In the genomic region with DNA sequence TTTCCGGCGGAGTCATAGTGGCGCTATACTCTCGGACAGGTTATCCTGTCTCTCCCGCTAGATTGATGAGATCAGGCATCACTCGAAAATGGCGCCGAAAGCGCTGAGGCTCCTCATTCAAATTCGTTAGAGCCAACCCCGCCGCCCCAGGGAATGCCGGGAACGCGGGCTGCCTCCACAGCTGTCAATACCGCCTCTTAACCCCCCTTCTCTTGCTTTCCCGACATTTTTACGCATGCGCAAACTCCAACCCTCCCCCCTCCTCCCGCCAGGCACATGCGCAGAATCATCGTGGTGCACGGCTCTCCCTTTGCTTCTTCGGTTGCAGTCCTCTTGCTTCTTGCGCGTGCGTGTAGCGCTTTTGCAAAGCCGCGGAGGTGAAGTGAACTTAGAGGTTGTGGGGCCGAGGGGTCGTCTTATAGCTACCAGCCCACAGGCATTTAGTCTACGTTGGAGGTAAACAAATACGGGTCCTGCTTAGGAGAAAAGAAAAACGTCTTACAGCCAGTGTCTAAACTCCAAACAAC, we compare ENCODE assay signal across 1 cellular context.
TF ChIP-seq lines count a peak whose summit lies in the region.

No MANE protein-coding gene starts in this region.

TF ChIP-seq in WTC11, 78 proteins besides CTCF, POLR2A, EP300 and RAD21 (continued from another document):
- TF ChIP-seq, protein P1, sequence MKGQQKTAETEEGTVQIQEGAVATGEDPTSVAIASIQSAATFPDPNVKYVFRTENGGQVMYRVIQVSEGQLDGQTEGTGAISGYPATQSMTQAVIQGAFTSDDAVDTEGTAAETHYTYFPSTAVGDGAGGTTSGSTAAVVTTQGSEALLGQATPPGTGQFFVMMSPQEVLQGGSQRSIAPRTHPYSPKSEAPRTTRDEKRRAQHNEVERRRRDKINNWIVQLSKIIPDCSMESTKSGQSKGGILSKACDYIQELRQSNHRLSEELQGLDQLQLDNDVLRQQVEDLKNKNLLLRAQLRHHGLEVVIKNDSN (CRISPR knock-in tag; IDR thresholded peaks at IDR 0.05): no peak
- TF ChIP-seq, protein P2, sequence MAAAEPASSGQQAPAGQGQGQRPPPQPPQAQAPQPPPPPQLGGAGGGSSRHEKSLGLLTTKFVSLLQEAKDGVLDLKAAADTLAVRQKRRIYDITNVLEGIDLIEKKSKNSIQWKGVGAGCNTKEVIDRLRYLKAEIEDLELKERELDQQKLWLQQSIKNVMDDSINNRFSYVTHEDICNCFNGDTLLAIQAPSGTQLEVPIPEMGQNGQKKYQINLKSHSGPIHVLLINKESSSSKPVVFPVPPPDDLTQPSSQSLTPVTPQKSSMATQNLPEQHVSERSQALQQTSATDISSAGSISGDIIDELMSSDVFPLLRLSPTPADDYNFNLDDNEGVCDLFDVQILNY (CRISPR knock-in tag; IDR thresholded peaks at IDR 0.05): peak; percentile 16; the same call in 1 of the 2 replicates
- TF ChIP-seq MYBL2 (CRISPR knock-in tag; IDR thresholded peaks at IDR 0.05): peak; percentile 95
- TF ChIP-seq, protein P3, sequence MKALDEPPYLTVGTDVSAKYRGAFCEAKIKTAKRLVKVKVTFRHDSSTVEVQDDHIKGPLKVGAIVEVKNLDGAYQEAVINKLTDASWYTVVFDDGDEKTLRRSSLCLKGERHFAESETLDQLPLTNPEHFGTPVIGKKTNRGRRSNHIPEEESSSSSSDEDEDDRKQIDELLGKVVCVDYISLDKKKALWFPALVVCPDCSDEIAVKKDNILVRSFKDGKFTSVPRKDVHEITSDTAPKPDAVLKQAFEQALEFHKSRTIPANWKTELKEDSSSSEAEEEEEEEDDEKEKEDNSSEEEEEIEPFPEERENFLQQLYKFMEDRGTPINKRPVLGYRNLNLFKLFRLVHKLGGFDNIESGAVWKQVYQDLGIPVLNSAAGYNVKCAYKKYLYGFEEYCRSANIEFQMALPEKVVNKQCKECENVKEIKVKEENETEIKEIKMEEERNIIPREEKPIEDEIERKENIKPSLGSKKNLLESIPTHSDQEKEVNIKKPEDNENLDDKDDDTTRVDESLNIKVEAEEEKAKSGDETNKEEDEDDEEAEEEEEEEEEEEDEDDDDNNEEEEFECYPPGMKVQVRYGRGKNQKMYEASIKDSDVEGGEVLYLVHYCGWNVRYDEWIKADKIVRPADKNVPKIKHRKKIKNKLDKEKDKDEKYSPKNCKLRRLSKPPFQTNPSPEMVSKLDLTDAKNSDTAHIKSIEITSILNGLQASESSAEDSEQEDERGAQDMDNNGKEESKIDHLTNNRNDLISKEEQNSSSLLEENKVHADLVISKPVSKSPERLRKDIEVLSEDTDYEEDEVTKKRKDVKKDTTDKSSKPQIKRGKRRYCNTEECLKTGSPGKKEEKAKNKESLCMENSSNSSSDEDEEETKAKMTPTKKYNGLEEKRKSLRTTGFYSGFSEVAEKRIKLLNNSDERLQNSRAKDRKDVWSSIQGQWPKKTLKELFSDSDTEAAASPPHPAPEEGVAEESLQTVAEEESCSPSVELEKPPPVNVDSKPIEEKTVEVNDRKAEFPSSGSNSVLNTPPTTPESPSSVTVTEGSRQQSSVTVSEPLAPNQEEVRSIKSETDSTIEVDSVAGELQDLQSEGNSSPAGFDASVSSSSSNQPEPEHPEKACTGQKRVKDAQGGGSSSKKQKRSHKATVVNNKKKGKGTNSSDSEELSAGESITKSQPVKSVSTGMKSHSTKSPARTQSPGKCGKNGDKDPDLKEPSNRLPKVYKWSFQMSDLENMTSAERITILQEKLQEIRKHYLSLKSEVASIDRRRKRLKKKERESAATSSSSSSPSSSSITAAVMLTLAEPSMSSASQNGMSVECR (CRISPR knock-in tag; IDR thresholded peaks at IDR 0.05; ENCODE audit: borderline replicate concordance): no peak
- no peak for TF ChIP-seq ESRRA (CRISPR knock-in tag; IDR thresholded peaks at IDR 0.05; ENCODE audit: borderline replicate concordance)
- TF ChIP-seq NFE2L1 (CRISPR knock-in tag; IDR thresholded peaks at IDR 0.05): peak; percentile 34; the same call in 1 of the 2 replicates
- peak; percentile 74; the same call in 1 of the 2 replicates for TF ChIP-seq FOXK1 (CRISPR knock-in tag; IDR thresholded peaks at IDR 0.05)
- no peak for TF ChIP-seq SMAD4 (CRISPR knock-in tag; IDR thresholded peaks at IDR 0.05)
- no peak for TF ChIP-seq ZNF317 (CRISPR knock-in tag; IDR thresholded peaks at IDR 0.05; ENCODE audit: borderline replicate concordance, low read depth)
- TF ChIP-seq, protein P4, sequence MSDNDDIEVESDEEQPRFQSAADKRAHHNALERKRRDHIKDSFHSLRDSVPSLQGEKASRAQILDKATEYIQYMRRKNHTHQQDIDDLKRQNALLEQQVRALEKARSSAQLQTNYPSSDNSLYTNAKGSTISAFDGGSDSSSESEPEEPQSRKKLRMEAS (CRISPR knock-in tag; IDR thresholded peaks at IDR 0.05): peak; percentile 30; the same call in 1 of the 2 replicates
- TF ChIP-seq, protein P5, sequence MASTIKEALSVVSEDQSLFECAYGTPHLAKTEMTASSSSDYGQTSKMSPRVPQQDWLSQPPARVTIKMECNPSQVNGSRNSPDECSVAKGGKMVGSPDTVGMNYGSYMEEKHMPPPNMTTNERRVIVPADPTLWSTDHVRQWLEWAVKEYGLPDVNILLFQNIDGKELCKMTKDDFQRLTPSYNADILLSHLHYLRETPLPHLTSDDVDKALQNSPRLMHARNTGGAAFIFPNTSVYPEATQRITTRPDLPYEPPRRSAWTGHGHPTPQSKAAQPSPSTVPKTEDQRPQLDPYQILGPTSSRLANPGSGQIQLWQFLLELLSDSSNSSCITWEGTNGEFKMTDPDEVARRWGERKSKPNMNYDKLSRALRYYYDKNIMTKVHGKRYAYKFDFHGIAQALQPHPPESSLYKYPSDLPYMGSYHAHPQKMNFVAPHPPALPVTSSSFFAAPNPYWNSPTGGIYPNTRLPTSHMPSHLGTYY (CRISPR knock-in tag; IDR thresholded peaks at IDR 0.05): no peak
- TF ChIP-seq OVOL2 (CRISPR knock-in tag; IDR thresholded peaks at IDR 0.05; ENCODE audit: borderline replicate concordance): no peak
- TF ChIP-seq ZNF138 (CRISPR knock-in tag; conservative IDR thresholded peaks at IDR 0.05): no peak
- TF ChIP-seq CREM (CRISPR knock-in tag; IDR thresholded peaks at IDR 0.05): 0 out of 2 replicates have a peak, but pooled peaks have one; percentile 33
